In the genomic region with DNA sequence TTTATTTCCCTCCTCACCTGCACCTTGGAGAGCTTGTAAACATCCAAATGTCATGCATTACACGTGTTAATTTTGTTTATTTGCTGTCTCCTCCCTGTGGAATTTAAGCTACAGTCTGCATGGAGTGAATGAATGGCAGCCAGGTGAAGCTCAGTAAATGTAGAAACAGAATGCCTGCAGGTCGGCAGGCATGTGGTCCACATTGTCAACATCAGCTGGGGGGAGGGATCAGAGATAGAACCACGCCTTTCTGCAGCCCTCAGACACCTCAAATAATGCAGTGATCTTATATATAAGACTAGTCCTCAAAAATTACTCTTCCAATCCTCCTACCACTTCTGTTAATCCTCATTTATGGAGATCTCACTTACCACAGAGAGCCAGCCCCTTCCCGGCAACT, we compare ENCODE assay signal across 18 cellular contexts.
DNase-seq lines count a peak whose midpoint lies in the region; ATAC-seq and TF ChIP-seq lines count a peak whose summit lies in the region.
"Had no signal": no experiment of that assay in that cellular context is flagged by ENCODE, and none has a peak within 500 bp of the region (broad histone marks: within the 10 kb centered on the region; RNA-seq: fewer than 3 reads in every experiment).

No MANE protein-coding gene starts in this region.

- 0 out of 2 replicates have a peak, but pooled peaks cover 2% of the 10 kb centered on the region for H3K36me3 Mint-ChIP-seq in WTC11

- H3K4me1 ChIP-seq in HAP-1: no peaks in the 10 kb centered on the region
- H3K4me1 ChIP-seq: SJCRH30 had no signal

- no peaks in the 10 kb centered on the region for H3K9me3 ChIP-seq in HAP-1
- H3K9me3 ChIP-seq: MG63, SJCRH30 had no signal

- H3K27ac Mint-ChIP-seq in WTC11: no peak overlapping the region
- H3K27ac Mint-ChIP-seq: T-helper 17 cell had no signal

- H3K27me3 Mint-ChIP-seq in WTC11 (ENCODE audit: low read depth): peaks cover 2% of the 10 kb centered on the region; the same call in 1 of the 2 replicates

- peaks cover 9% of the 10 kb centered on the region for H3K9me3 Mint-ChIP-seq in WTC11

- H3K4me3 Mint-ChIP-seq in WTC11: no peak overlapping the region
- H3K4me3 Mint-ChIP-seq: T-helper 17 cell had no signal

- no peak for TF ChIP-seq CTCF in WTC11 (IDR thresholded peaks at IDR 0.05)

- H3K4me1 Mint-ChIP-seq in WTC11: peaks cover 18% of the 10 kb centered on the region
- H3K4me1 Mint-ChIP-seq: T-helper 17 cell had no signal

- peak; percentile 46; the same call in 1 of the 2 replicates for ATAC-seq in WTC11
- ATAC-seq: Right ventricle myocardium inferior, T-helper 17 cell had no signal

- in situ Hi-C loops in ACHN (cut with HindIII; ENCODE audit: low pct_ligation_motif_present, low pct_unique_long_range_greater_than_20kb, low sequenced_read_pairs) (no loop called here), HAP-1 (cut with MboI; ENCODE audit: low sequenced_read_pairs) (no loop called here)

- H3K4me3 ChIP-seq in HAP-1: no peak overlapping the region
- H3K4me3 ChIP-seq: MG63, PC-9, SJCRH30 had no signal

- DNase-seq in DMS153 (lab: John Stamatoyannopoulos, UW) (peak; percentile 8), DMS153 treated with DMSO at 0.1 percent for 48 hours (lab: John Stamatoyannopoulos, UW; ENCODE audit: unreplicated experiment) (no peak), COLO668 (lab: John Stamatoyannopoulos, UW; ENCODE audit: unreplicated experiment) (peak; percentile 31), NCI-H345 treated with DMSO at 0.1 percent for 48 hours (lab: John Stamatoyannopoulos, UW; ENCODE audit: unreplicated experiment) (peak; percentile 47), WTC11 (ENCODE audit: low spot score) (no peak), kidney tubule cell (ENCODE audit: low spot score) (no peak), ACHN (no peak), HAP-1 (ENCODE audit: low spot score in 2 of 2) (no peak)
- DNase-seq: DMS53, H7, KG1, MG63, NCI-H1105 treated with DMSO at 0.1 percent for 48 hours, NCI-H774, PC-9, SJCRH30, T-helper 17 cell had no signal

- no peaks in the 10 kb centered on the region for H3K36me3 ChIP-seq in HAP-1 (replicated peaks)
- H3K36me3 ChIP-seq: MG63, SJCRH30 had no signal

- POLR2A ChIA-PET in WTC11 (lab: Charles Lee): no interaction called here

- no peaks in the 10 kb centered on the region for H3K27me3 ChIP-seq in HAP-1 (ENCODE audit: low read depth)
- H3K27me3 ChIP-seq: MG63, SJCRH30 had no signal

- CTCF ChIA-PET in WTC11 (lab: Charles Lee): interaction anchor here (0.7 to 1.5 kb wide), 4 partner anchors 13 to 126 kb away, joined by 3 to 5 read pairs (median 3); no protein-coding TSS in a partner anchor

TF ChIP-seq in WTC11, 78 proteins besides CTCF, POLR2A, EP300 and RAD21 (continues in another document):
- TF ChIP-seq, protein P1, sequence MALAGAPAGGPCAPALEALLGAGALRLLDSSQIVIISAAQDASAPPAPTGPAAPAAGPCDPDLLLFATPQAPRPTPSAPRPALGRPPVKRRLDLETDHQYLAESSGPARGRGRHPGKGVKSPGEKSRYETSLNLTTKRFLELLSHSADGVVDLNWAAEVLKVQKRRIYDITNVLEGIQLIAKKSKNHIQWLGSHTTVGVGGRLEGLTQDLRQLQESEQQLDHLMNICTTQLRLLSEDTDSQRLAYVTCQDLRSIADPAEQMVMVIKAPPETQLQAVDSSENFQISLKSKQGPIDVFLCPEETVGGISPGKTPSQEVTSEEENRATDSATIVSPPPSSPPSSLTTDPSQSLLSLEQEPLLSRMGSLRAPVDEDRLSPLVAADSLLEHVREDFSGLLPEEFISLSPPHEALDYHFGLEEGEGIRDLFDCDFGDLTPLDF (CRISPR knock-in tag; IDR thresholded peaks at IDR 0.05): no peak
- TF ChIP-seq KAT7 (CRISPR knock-in tag; IDR thresholded peaks at IDR 0.05; ENCODE audit: borderline replicate concordance): no peak
- TF ChIP-seq, protein P2, sequence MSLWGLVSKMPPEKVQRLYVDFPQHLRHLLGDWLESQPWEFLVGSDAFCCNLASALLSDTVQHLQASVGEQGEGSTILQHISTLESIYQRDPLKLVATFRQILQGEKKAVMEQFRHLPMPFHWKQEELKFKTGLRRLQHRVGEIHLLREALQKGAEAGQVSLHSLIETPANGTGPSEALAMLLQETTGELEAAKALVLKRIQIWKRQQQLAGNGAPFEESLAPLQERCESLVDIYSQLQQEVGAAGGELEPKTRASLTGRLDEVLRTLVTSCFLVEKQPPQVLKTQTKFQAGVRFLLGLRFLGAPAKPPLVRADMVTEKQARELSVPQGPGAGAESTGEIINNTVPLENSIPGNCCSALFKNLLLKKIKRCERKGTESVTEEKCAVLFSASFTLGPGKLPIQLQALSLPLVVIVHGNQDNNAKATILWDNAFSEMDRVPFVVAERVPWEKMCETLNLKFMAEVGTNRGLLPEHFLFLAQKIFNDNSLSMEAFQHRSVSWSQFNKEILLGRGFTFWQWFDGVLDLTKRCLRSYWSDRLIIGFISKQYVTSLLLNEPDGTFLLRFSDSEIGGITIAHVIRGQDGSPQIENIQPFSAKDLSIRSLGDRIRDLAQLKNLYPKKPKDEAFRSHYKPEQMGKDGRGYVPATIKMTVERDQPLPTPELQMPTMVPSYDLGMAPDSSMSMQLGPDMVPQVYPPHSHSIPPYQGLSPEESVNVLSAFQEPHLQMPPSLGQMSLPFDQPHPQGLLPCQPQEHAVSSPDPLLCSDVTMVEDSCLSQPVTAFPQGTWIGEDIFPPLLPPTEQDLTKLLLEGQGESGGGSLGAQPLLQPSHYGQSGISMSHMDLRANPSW (CRISPR knock-in tag; conservative IDR thresholded peaks at IDR 0.05; ENCODE audit: low read depth): no peak
- TF ChIP-seq ZNF423 (CRISPR knock-in tag; IDR thresholded peaks at IDR 0.05): no peak
- TF ChIP-seq, protein P3, sequence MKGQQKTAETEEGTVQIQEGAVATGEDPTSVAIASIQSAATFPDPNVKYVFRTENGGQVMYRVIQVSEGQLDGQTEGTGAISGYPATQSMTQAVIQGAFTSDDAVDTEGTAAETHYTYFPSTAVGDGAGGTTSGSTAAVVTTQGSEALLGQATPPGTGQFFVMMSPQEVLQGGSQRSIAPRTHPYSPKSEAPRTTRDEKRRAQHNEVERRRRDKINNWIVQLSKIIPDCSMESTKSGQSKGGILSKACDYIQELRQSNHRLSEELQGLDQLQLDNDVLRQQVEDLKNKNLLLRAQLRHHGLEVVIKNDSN (CRISPR knock-in tag; IDR thresholded peaks at IDR 0.05): no peak
- TF ChIP-seq, protein P4, sequence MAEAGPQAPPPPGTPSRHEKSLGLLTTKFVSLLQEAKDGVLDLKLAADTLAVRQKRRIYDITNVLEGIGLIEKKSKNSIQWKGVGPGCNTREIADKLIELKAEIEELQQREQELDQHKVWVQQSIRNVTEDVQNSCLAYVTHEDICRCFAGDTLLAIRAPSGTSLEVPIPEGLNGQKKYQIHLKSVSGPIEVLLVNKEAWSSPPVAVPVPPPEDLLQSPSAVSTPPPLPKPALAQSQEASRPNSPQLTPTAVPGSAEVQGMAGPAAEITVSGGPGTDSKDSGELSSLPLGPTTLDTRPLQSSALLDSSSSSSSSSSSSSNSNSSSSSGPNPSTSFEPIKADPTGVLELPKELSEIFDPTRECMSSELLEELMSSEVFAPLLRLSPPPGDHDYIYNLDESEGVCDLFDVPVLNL (CRISPR knock-in tag; IDR thresholded peaks at IDR 0.05; ENCODE audit: borderline replicate concordance, low read depth): no peak
- no peak for TF ChIP-seq CBFB (CRISPR knock-in tag; IDR thresholded peaks at IDR 0.05; ENCODE audit: low read depth)
- TF ChIP-seq MYBL2 (CRISPR knock-in tag; IDR thresholded peaks at IDR 0.05): no peak
- no peak for TF ChIP-seq NR1H2 (CRISPR knock-in tag; IDR thresholded peaks at IDR 0.05)
- TF ChIP-seq SMAD4 (CRISPR knock-in tag; IDR thresholded peaks at IDR 0.05): no peak
- TF ChIP-seq GRHL2 (CRISPR knock-in tag; IDR thresholded peaks at IDR 0.05; ENCODE audit: insufficient replicate concordance, severe bottlenecking): no peak
- no peak for TF ChIP-seq NR2C2 (CRISPR knock-in tag; IDR thresholded peaks at IDR 0.05)
- no peak for TF ChIP-seq TP53 (CRISPR knock-in tag; IDR thresholded peaks at IDR 0.05)
- TF ChIP-seq, protein P5, sequence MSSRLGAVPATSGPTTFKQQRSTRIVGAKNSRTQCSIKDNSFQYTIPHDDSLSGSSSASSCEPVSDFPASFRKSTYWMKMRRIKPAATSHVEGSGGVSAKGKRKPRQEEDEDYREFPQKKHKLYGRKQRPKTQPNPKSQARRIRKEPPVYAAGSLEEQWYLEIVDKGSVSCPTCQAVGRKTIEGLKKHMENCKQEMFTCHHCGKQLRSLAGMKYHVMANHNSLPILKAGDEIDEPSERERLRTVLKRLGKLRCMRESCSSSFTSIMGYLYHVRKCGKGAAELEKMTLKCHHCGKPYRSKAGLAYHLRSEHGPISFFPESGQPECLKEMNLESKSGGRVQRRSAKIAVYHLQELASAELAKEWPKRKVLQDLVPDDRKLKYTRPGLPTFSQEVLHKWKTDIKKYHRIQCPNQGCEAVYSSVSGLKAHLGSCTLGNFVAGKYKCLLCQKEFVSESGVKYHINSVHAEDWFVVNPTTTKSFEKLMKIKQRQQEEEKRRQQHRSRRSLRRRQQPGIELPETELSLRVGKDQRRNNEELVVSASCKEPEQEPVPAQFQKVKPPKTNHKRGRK (CRISPR knock-in tag; IDR thresholded peaks at IDR 0.05; ENCODE audit: borderline replicate concordance): no peak

Comparison
In these comparisons a context has a peak if more than half of its experiments do, and no peak if none do; other contexts are left out.
1. DNase-seq: peak in DMS153 (single experiment), COLO668 (single experiment) and NCI-H345 treated with DMSO at 0.1 percent for 48 hours (single experiment); none in DMS153 treated with DMSO at 0.1 percent for 48 hours (single experiment), WTC11 (single experiment), kidney tubule cell (single experiment), ACHN (single experiment) and HAP-1 (0 of 2).